ENCODE assay signal across 13 cellular contexts in genomic region chr4:68655764-68656444, GRCh38. TPM values are rescaled to one million over a fixed set of nuclear protein-coding genes. Genes with fewer than 3 reads are reported as not detected.
DNase-seq lines count a peak whose midpoint lies in the region; ATAC-seq, FAIRE-seq and TF ChIP-seq lines count a peak whose summit lies in the region.
"Had no signal": no experiment of that assay in that cellular context is flagged by ENCODE, and none has a peak within 500 bp of the region (broad histone marks: within the 10 kb centered on the region; RNA-seq: fewer than 3 reads in every experiment).

No MANE protein-coding gene starts in this region.

- no peak for FAIRE-seq in GM12878 (lab: Jason Lieb, UNC)

- in situ Hi-C loops in GM12878 (cut with MboI), result no loop called here

- no TSS peak for BruUV-seq in GM12878 (replicated peaks; lab: Mats Ljungman, UMichigan)

- no peaks in the 10 kb centered on the region for H3K36me3 ChIP-seq in GM12878 (ENCODE audit: control insufficient read depth in 2 of 2, insufficient read depth in 2 of 2, low read length in 1 of 2)
- no peaks in the 10 kb centered on the region for H3K36me3 ChIP-seq in upper lobe of right lung
- H3K36me3 ChIP-seq: neutrophil, upper lobe of left lung had no signal

- H3K9me3 ChIP-seq in GM12878 (replicated peaks; ENCODE audit: control insufficient read depth, insufficient read depth, low read length) (no peaks in the 10 kb centered on the region), upper lobe of right lung (no peaks in the 10 kb centered on the region)
- H3K9me3 ChIP-seq: neutrophil, upper lobe of left lung had no signal

- no peaks in the 10 kb centered on the region for H3K4me1 ChIP-seq in GM12878 (ENCODE audit: control insufficient read depth, insufficient read depth, low read length)
- no peaks in the 10 kb centered on the region for H3K4me1 ChIP-seq in upper lobe of right lung
- H3K4me1 ChIP-seq: upper lobe of left lung had no signal

- no peak for TF ChIP-seq EP300 in GM12878 (IDR thresholded peaks at IDR 0.05; ENCODE audit: borderline replicate concordance in 1 of 2, control insufficient read depth in 1 of 2, low read depth in 2 of 2, low read length in 2 of 2)

- DNase-seq in GM12878 (ENCODE audit: low read depth, low spot score), result no peak
- no peak for DNase-seq in upper lobe of right lung
- no peak for DNase-seq in activated naive CD4-positive, alpha-beta T cell (lab: John Stamatoyannopoulos, UW)
- no peak for DNase-seq in NCI-H82 treated with DMSO at 0.1 percent for 48 hours (lab: John Stamatoyannopoulos, UW; ENCODE audit: unreplicated experiment)
- DNase-seq in Right ventricle myocardium superior, result no peak
- DNase-seq: effector CD4-positive, alpha-beta T cell; NCI-H1105 treated with DMSO at 0.1 percent for 48 hours; upper lobe of left lung had no signal

- H3K27me3 ChIP-seq in GM12878 (replicated peaks in 1 of 2; ENCODE audit: control insufficient read depth in 2 of 2, insufficient read depth in 2 of 2, low read length in 1 of 2) (no peaks in the 10 kb centered on the region), upper lobe of right lung (no peaks in the 10 kb centered on the region)
- H3K27me3 ChIP-seq: neutrophil, upper lobe of left lung had no signal

- no peak overlapping the region for H3K4me2 ChIP-seq in GM12878 (ENCODE audit: control insufficient read depth, insufficient read depth)

- H3K79me2 ChIP-seq in GM12878 (ENCODE audit: control insufficient read depth, insufficient read depth, low read length), result no peaks in the 10 kb centered on the region

- no peak for TF ChIP-seq POLR2A in GM12878 (IDR thresholded peaks at IDR 0.05; ENCODE audit: low read depth, low read length)

- SMC1A ChIA-PET in GM12878 (lab: Charles Lee; ENCODE audit: uncharacterized antibody, unreplicated experiment), result interaction anchor here (0.7 to 1.2 kb wide), 4 partner anchors 9 to 582 kb away, joined by 3 to 4 read pairs (median 3); no protein-coding TSS in a partner anchor

- WGBS in GM12878 (ENCODE audit: insufficient coverage, insufficient replicate concordance, low lambda C conversion rate, missing lambda C conversion rate), result 67% methylated on average over 3 of the region's 3 CpGs

- intact Hi-C loops in GM12878 (cut with micrococcal nuclease; ENCODE audit: unreplicated experiment) (loop anchor here (5.0 kb wide), 3 partner anchors 56 to 401 kb away; no protein-coding TSS in a partner anchor), upper lobe of right lung (cut with DNase I) (no loop called here), Right ventricle myocardium superior (cut with DNase I) (no loop called here)

- CTCF ChIA-PET in GM12878 (lab: Yijun Ruan, JAX), result interaction anchor here (0.7 to 1.0 kb wide), 2 partner anchors 30 to 368 kb away, joined by 3 to 4 read pairs; no protein-coding TSS in a partner anchor

- ATAC-seq in GM19452 (IDR thresholded peaks at IDR 0.05; ENCODE audit: unreplicated experiment), result peak; percentile 24
- ATAC-seq in HG03060 (IDR thresholded peaks at IDR 0.05; ENCODE audit: low read depth, unreplicated experiment), result peak; percentile 3
- ATAC-seq in GM12878, result peak; percentile 21
- ATAC-seq in upper lobe of right lung, result no peak
- no peak for ATAC-seq in Right ventricle myocardium superior (ENCODE audit: poor library complexity)

- no peak overlapping the region for H3K4me3 ChIP-seq in GM12878
- H3K4me3 ChIP-seq in upper lobe of right lung, result no peak overlapping the region
- H3K4me3 ChIP-seq: upper lobe of left lung had no signal

- peak overlapping the region; percentile 90 for H3K27ac ChIP-seq in 22Rv1
- H3K27ac ChIP-seq in GM12878 (ENCODE audit: control insufficient read depth, insufficient read depth), result no peak overlapping the region
- no peak overlapping the region for H3K27ac ChIP-seq in upper lobe of right lung
- H3K27ac ChIP-seq: neutrophil, upper lobe of left lung had no signal

- H4K20me1 ChIP-seq in GM12878 (ENCODE audit: control insufficient read depth, insufficient read depth), result no peaks in the 10 kb centered on the region

- RAD21 ChIA-PET in GM12878 (lab: Charles Lee; ENCODE audit: unreplicated experiment), result no interaction called here

- H2AFZ ChIP-seq in GM12878 (ENCODE audit: control insufficient read depth, low read depth, low read length), result no peak overlapping the region

- TF ChIP-seq CTCF in 22Rv1 (IDR thresholded peaks at IDR 0.05) (no peak), GM12878 (IDR thresholded peaks at IDR 0.05 in 2 of 3, conservative IDR thresholded peaks at IDR 0.05 in 1 of 3; ENCODE audit: control insufficient read depth in 2 of 3, extremely low read depth in 1 of 3, insufficient read depth in 1 of 3, low read depth in 3 of 3, low read length in 3 of 3) (no peak), upper lobe of right lung (IDR thresholded peaks at IDR 0.05) (no peak)

- no peak for TF ChIP-seq RAD21 in GM12878 (IDR thresholded peaks at IDR 0.05; ENCODE audit: insufficient read depth, low read depth, low read length)

- H3K9ac ChIP-seq in GM12878 (ENCODE audit: control insufficient read depth, insufficient read depth, low read length), result no peak overlapping the region

- POLR2A ChIA-PET in GM12878 (lab: Charles Lee), result no interaction called here

TF ChIP-seq in GM12878, 131 proteins besides CTCF, POLR2A, EP300 and RAD21 (continues in another document):
- TF ChIP-seq IRF4 (IDR thresholded peaks at IDR 0.05; ENCODE audit: low read depth, low read length) (no peak), IRF5 (IDR thresholded peaks at IDR 0.05; ENCODE audit: borderline replicate concordance) (no peak)
- TF ChIP-seq, protein P1, sequence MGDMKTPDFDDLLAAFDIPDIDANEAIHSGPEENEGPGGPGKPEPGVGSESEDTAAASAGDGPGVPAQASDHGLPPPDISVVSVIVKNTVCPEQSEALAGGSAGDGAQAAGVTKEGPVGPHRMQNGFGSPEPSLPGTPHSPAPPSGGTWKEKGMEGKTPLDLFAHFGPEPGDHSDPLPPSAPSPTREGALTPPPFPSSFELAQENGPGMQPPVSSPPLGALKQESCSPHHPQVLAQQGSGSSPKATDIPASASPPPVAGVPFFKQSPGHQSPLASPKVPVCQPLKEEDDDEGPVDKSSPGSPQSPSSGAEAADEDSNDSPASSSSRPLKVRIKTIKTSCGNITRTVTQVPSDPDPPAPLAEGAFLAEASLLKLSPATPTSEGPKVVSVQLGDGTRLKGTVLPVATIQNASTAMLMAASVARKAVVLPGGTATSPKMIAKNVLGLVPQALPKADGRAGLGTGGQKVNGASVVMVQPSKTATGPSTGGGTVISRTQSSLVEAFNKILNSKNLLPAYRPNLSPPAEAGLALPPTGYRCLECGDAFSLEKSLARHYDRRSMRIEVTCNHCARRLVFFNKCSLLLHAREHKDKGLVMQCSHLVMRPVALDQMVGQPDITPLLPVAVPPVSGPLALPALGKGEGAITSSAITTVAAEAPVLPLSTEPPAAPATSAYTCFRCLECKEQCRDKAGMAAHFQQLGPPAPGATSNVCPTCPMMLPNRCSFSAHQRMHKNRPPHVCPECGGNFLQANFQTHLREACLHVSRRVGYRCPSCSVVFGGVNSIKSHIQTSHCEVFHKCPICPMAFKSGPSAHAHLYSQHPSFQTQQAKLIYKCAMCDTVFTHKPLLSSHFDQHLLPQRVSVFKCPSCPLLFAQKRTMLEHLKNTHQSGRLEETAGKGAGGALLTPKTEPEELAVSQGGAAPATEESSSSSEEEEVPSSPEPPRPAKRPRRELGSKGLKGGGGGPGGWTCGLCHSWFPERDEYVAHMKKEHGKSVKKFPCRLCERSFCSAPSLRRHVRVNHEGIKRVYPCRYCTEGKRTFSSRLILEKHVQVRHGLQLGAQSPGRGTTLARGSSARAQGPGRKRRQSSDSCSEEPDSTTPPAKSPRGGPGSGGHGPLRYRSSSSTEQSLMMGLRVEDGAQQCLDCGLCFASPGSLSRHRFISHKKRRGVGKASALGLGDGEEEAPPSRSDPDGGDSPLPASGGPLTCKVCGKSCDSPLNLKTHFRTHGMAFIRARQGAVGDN (IDR thresholded peaks at IDR 0.05), result no peak

RNA-seq across cellular contexts. Expression of gene UGT2B15, which starts 14.5 kb away (rescaled TPM):
- total RNA-seq in GM12878 (2013; cell fraction: nucleolus; rRNA removed), result not detected in 2 replicates
- not detected in 2 replicates for total RNA-seq in GM12878 (2014; rRNA removed)
- total RNA-seq in GM12878 (2014; rRNA removed; fragmentation: Illumina TruSeq; extraction: Trizol), result not detected in 2 replicates
- 0.27 TPM in 1 of 2 replicates, not detected in the other for total RNA-seq in GM12878 (2021)
- polyA plus RNA-seq in GM12878 (2011; ENCODE audit: low read depth), result not detected
- not detected in 2 replicates for polyA plus RNA-seq in GM12878 (2011; rRNA removed)
- polyA plus RNA-seq in GM12878 (2011; cell fraction: cytosol; rRNA removed), result not detected in 2 replicates
- polyA plus RNA-seq in GM12878 (2011; cell fraction: nucleus; rRNA removed), result not detected in 2 replicates
- not detected in 2 replicates for polyA plus RNA-seq in GM12878 (2012)
- polyA plus RNA-seq in GM12878 (2014; fragmentation: Illumina TruSeq; extraction: Trizol), result not detected in 2 replicates
- not detected for polyA plus RNA-seq in GM12878 (2014; fragmentation: Nextera tagmentation; extraction: Ambion mirVana)
- not detected in 2 replicates for polyA plus RNA-seq in GM12878 (2014; rRNA removed)
- polyA plus RNA-seq in GM12878 (2016; fragmentation: Nextera tagmentation; extraction: Ambion mirVana), result not detected
- polyA minus RNA-seq in GM12878 (2011; rRNA and poly(A)+ RNA removed), result not detected in 2 replicates
- polyA minus RNA-seq in GM12878 (2011; cell fraction: cytosol; rRNA and poly(A)+ RNA removed), result not detected in 2 replicates
- not detected in 2 replicates for polyA minus RNA-seq in GM12878 (2011; cell fraction: nucleus; rRNA and poly(A)+ RNA removed)
- not detected for total RNA-seq in upper lobe of right lung
- total RNA-seq in Right ventricle myocardium superior, result not detected
- total RNA-seq: A673 had no signal

Comparison
In these comparisons a context has a peak if more than half of its experiments do, and no peak if none do; other contexts are left out.
1. ATAC-seq: peak in GM19452 (single experiment), HG03060 (single experiment) and GM12878 (single experiment); none in upper lobe of right lung (single experiment) and Right ventricle myocardium superior (single experiment).